ENCODE assay signal across 29 cellular contexts in genomic region chr11:80451105-80451504, GRCh38.
"Had no signal": no experiment of that assay in that cellular context is flagged by ENCODE, and none has a peak within 500 bp of the region (broad histone marks: within the 10 kb centered on the region; RNA-seq: fewer than 3 reads in every experiment).

No MANE protein-coding gene starts in this region.

- H3K27ac ChIP-seq: adrenal gland, body of pancreas, breast epithelium, SJCRH30, SK-N-MC had no signal

- H3K27me3 Mint-ChIP-seq: activated CD4-positive, alpha-beta memory T cell treated with anti-CD3 and anti-CD28 coated beads for 36 hours; activated CD4-positive, alpha-beta T cell treated with anti-CD3 and anti-CD28 coated beads for 36 hours had no signal

- H3K36me3 ChIP-seq: adrenal gland, breast epithelium, SJCRH30 had no signal

- H3K4me3 ChIP-seq: adrenal gland, body of pancreas, breast epithelium, SJCRH30, SK-N-MC had no signal

- DNase-seq: activated CD4-positive, alpha-beta memory T cell treated with anti-CD3 and anti-CD28 coated beads for 36 hours; activated CD4-positive, alpha-beta T cell treated with anti-CD3 and anti-CD28 coated beads for 36 hours; activated CD4-positive, alpha-beta T cell treated with anti-CD3 and anti-CD28 coated beads, Interleukin-2, amount 50 U/mL, for 1 hour; activated CD8-positive, alpha-beta memory T cell treated with anti-CD3 and anti-CD28 coated beads, Interleukin-2, amount 50 U/mL, for 4 hours; activated gamma-delta T cell treated with Interleukin-2 at 50 U/mL for 16 hours; activated naive CD4-positive, alpha-beta T cell treated with anti-CD3 and anti-CD28 coated beads for 36 hours; activated T-cell treated with anti-CD3 and anti-CD28 coated beads for 4 hours; activated T-cell treated with anti-CD3 and anti-CD28 coated beads, Interleukin-2, amount 50 U/mL, for 4 hours; adrenal gland; body of pancreas; MV-4-11; NCI-H1092; NCI-H1436 treated with DMSO at 0.1 percent for 48 hours; NCI-H1694 treated with DMSO at 0.1 percent for 48 hours; NCI-H2029; NCI-H345; NCI-H524 treated with DMSO at 0.1 percent for 48 hours; NK-92 treated with Interleukin-12 subunit alpha and Interleukin-12 subunit beta, amount 100 ng/mL, for 24 hours; OCI-M1; SHP77; SJCRH30; T1000 had no signal

- H3K27ac Mint-ChIP-seq: activated CD4-positive, alpha-beta memory T cell treated with anti-CD3 and anti-CD28 coated beads for 36 hours; activated CD4-positive, alpha-beta T cell treated with anti-CD3 and anti-CD28 coated beads for 36 hours; activated naive CD4-positive, alpha-beta T cell treated with anti-CD3 and anti-CD28 coated beads for 36 hours; activated naive CD4-positive, alpha-beta T cell treated with anti-CD3 and anti-CD28 coated beads, Interleukin-2, amount 50 U/mL, for 72 hours; activated T-helper 1 cell treated with anti-CD3 and anti-CD28 coated beads, Interleukin-12 subunit alpha, Interleukin-12 subunit beta, Interleukin-2, Interleukin-4 antibody, amounts not matched to agents 30 ng/mL and 10 ng/mL and 1 ng/mL, durations not matched to agents 14 hours and 24 hours and 36 hours had no signal

- H3K4me1 ChIP-seq: adrenal gland, body of pancreas, breast epithelium, SJCRH30 had no signal

- FAIRE-seq: astrocyte, TTC549 had no signal

- ATAC-seq: activated CD4-positive, alpha-beta T cell treated with anti-CD3 and anti-CD28 coated beads for 36 hours; activated CD4-positive, CD25-positive, alpha-beta regulatory T cell treated with anti-CD3 and anti-CD28 coated beads, Interleukin-2, amount 50 U/mL, for 24 hours; activated naive CD4-positive, alpha-beta T cell treated with anti-CD3 and anti-CD28 coated beads, Interleukin-2, amount 50 U/mL, for 72 hours; activated T-cell treated with anti-CD3 and anti-CD28 coated beads, Interleukin-2, amount 50 U/mL, for 4 hours; body of pancreas had no signal

- H3K36me3 Mint-ChIP-seq: activated CD4-positive, alpha-beta memory T cell treated with anti-CD3 and anti-CD28 coated beads for 36 hours; activated naive CD4-positive, alpha-beta T cell treated with anti-CD3 and anti-CD28 coated beads, Interleukin-2, amount 50 U/mL, for 72 hours had no signal

- H3K9me3 ChIP-seq: adrenal gland, body of pancreas, breast epithelium, SJCRH30 had no signal

- H3K4me1 Mint-ChIP-seq: activated CD4-positive, alpha-beta T cell treated with anti-CD3 and anti-CD28 coated beads for 36 hours had no signal

- H3K27me3 ChIP-seq: adrenal gland, body of pancreas, breast epithelium, SJCRH30 had no signal

- H3K4me3 Mint-ChIP-seq: activated CD4-positive, alpha-beta memory T cell treated with anti-CD3 and anti-CD28 coated beads for 36 hours; activated CD4-positive, alpha-beta T cell treated with anti-CD3 and anti-CD28 coated beads for 36 hours; activated naive CD4-positive, alpha-beta T cell treated with anti-CD3 and anti-CD28 coated beads for 36 hours; activated T-cell treated with anti-CD3 and anti-CD28 coated beads, Interleukin-2, amount 50 U/mL, for 4 hours; activated T-helper 1 cell treated with anti-CD3 and anti-CD28 coated beads, Interleukin-12 subunit alpha, Interleukin-12 subunit beta, Interleukin-2, Interleukin-4 antibody, amounts not matched to agents 30 ng/mL and 10 ng/mL and 1 ng/mL, durations not matched to agents 14 hours and 24 hours and 36 hours had no signal
